In genomic region chr2:190943706-190944105, GRCh38 we compare ENCODE assay signal across 17 cellular contexts.
DNase-seq lines count a peak whose midpoint lies in the region; ATAC-seq, FAIRE-seq and TF ChIP-seq lines count a peak whose summit lies in the region.
"Had no signal": no experiment of that assay in that cellular context is flagged by ENCODE, and none has a peak within 500 bp of the region (broad histone marks: within the 10 kb centered on the region; RNA-seq: fewer than 3 reads in every experiment).

No MANE protein-coding gene starts in this region.

- ATAC-seq in A549, result 0 out of 6 replicates have a peak, but pooled peaks of 1 of the 2 experiments have one; percentile 3
- no peak for ATAC-seq in IMR-90 (ENCODE audit: low read depth)

- no peaks in the 10 kb centered on the region for H3K79me1 ChIP-seq in IMR-90 (ENCODE audit: low read depth in 1 of 2, low read length in 2 of 2)

- H3K27me3 ChIP-seq in IMR-90 (ENCODE audit: control insufficient read depth, insufficient read depth, low read length), result no peaks in the 10 kb centered on the region
- H3K27me3 ChIP-seq: BE2C had no signal

- H3K56ac ChIP-seq in IMR-90 (ENCODE audit: extremely low read depth, insufficient read depth, low read length), result no peak overlapping the region

- no peak overlapping the region for H3K4me2 ChIP-seq in A549
- no peak overlapping the region for H3K4me2 ChIP-seq in IMR-90 (ENCODE audit: low read depth, low read length)

- TF ChIP-seq POLR2A in A549 (IDR thresholded peaks at IDR 0.05; ENCODE audit: low read length) (no peak), GM12891 (IDR thresholded peaks at IDR 0.05; ENCODE audit: low read depth, low read length) (no peak), IMR-90 (IDR thresholded peaks at IDR 0.05; ENCODE audit: low read depth, low read length) (0 out of 2 replicates have a peak, but pooled peaks have one; percentile 14)

- H3K9me1 ChIP-seq in IMR-90 (ENCODE audit: insufficient read depth, low read length), result 0 out of 2 replicates have a peak, but pooled peaks cover 5% of the 10 kb centered on the region

- CTCF ChIA-PET in A549 (lab: Yijun Ruan, JAX) (no interaction called here), IMR-90 (lab: Yijun Ruan, JAX) (no interaction called here)

- H2AK5ac ChIP-seq in IMR-90 (ENCODE audit: low read depth, low read length), result no peak overlapping the region

- TF ChIP-seq RAD21 in A549 (conservative IDR thresholded peaks at IDR 0.05 in 1 of 2, IDR thresholded peaks at IDR 0.05 in 1 of 2) (no peak), IMR-90 (IDR thresholded peaks at IDR 0.05; ENCODE audit: low read length) (no peak)

- intact Hi-C loops in IMR-90 (cut with micrococcal nuclease), result no loop called here

- H4K20me1 ChIP-seq in IMR-90 (ENCODE audit: insufficient read depth, low read length), result peaks cover under 1% of the 10 kb centered on the region; the same call in 1 of the 2 replicates

- no peak overlapping the region for H3K18ac ChIP-seq in IMR-90 (ENCODE audit: low read depth, low read length)

- H4K8ac ChIP-seq in IMR-90 (ENCODE audit: low read depth in 2 of 2, low read length in 2 of 2), result no peak overlapping the region

- no peak overlapping the region for H2BK120ac ChIP-seq in IMR-90 (ENCODE audit: low read depth, low read length)

- H3K9ac ChIP-seq in IMR-90 (ENCODE audit: low read depth, low read length), result no peak overlapping the region

- dilution Hi-C loops in IMR-90 (cut with HindIII; ENCODE audit: low sequenced_read_pairs, unreplicated experiment), result no loop called here

- no peak for TF ChIP-seq CTCF in A549 (IDR thresholded peaks at IDR 0.05)
- no peak for TF ChIP-seq CTCF in IMR-90 (conservative IDR thresholded peaks at IDR 0.05; ENCODE audit: low read depth, low read length)

- H3K36me3 ChIP-seq in IMR-90 (ENCODE audit: control insufficient read depth, insufficient read depth, low read length), result no peaks in the 10 kb centered on the region
- H3K36me3 ChIP-seq: BE2C had no signal

- no peak overlapping the region for H4K5ac ChIP-seq in IMR-90 (ENCODE audit: low read depth, low read length)

- H2AFZ ChIP-seq in IMR-90 (replicated peaks; ENCODE audit: low read length, poor library complexity), result no peak overlapping the region

- no TSS peak for BruUV-seq in IMR-90 (replicated peaks; lab: Mats Ljungman, UMichigan)

- H2BK20ac ChIP-seq in IMR-90 (ENCODE audit: low read depth, low read length), result no peak overlapping the region

- in situ Hi-C loops in IMR-90 (cut with MboI; ENCODE audit: low sequenced_read_pairs), result no loop called here

- TF ChIP-seq EP300 in A549 (IDR thresholded peaks at IDR 0.05), result no peak

- H3K4me3 ChIP-seq in A549 (no peak overlapping the region), IMR-90 (ENCODE audit: insufficient read depth, low read depth, low read length) (no peak overlapping the region)

- H3K4me1 ChIP-seq in A549 (peaks cover 76% of the 10 kb centered on the region), IMR-90 (ENCODE audit: control insufficient read depth, insufficient read depth, low read length) (peaks cover 2% of the 10 kb centered on the region)

- no peak overlapping the region for H2AK9ac ChIP-seq in IMR-90 (replicated peaks; ENCODE audit: low read depth, low read length, poor library complexity)

- no peak overlapping the region for H2BK15ac ChIP-seq in IMR-90 (ENCODE audit: low read depth, low read length)

- no peak overlapping the region for H3K23ac ChIP-seq in IMR-90 (ENCODE audit: low read depth, low read length)

- no peak overlapping the region for H4K91ac ChIP-seq in IMR-90 (ENCODE audit: insufficient read depth, low read depth, low read length)

- no peak overlapping the region for H2BK5ac ChIP-seq in IMR-90 (ENCODE audit: low read depth, low read length, poor library complexity, severe bottlenecking)

- no peak overlapping the region for H3K4ac ChIP-seq in IMR-90 (ENCODE audit: low read depth, low read length)

- FAIRE-seq in A549 (lab: Jason Lieb, UNC), result no peak
- FAIRE-seq in GM12891 (lab: Jason Lieb, UNC), result peak; percentile 45
- FAIRE-seq: HepG2, HTR-8/SVneo had no signal

- DNase-seq in A549 (ENCODE audit: low read depth in 1 of 2, low spot score in 1 of 2) (no peak), GM12891 (ENCODE audit: insufficient read length, low spot score) (no peak), IMR-90 (no peak), kidney tubule cell (ENCODE audit: low spot score) (peak; percentile 50), NCI-H2029 (lab: John Stamatoyannopoulos, UW) (no peak), T-helper 1 cell (no peak)
- no peak for DNase-seq in stimulated activated CD4-positive, alpha-beta T cell treated with anti-CD3 and anti-CD28 coated beads, Interleukin-4, amount 100 ng/mL, for 4 hours
- no peak for DNase-seq in NK-92 treated with Interleukin-12 subunit alpha and Interleukin-12 subunit beta, amount 100 ng/mL, for 24 hours (lab: John Stamatoyannopoulos, UW)
- DNase-seq: BE2C; CD4-positive, alpha-beta memory T cell; COR-L47; DND-41; GDM1; H7 had no signal

- POLR2A ChIA-PET in A549 (lab: Yijun Ruan, JAX), result no interaction called here
- POLR2A ChIA-PET in IMR-90 (lab: Charles Lee; ENCODE audit: unreplicated experiment), result no interaction called here

- no peak overlapping the region for H3K14ac ChIP-seq in IMR-90 (replicated peaks; ENCODE audit: low read depth, low read length)

- no peaks in the 10 kb centered on the region for H3K9me3 ChIP-seq in A549
- no peaks in the 10 kb centered on the region for H3K9me3 ChIP-seq in IMR-90 (ENCODE audit: control insufficient read depth, insufficient read depth, low read length)
- H3K9me3 ChIP-seq: BE2C had no signal

- no peak overlapping the region for H3K27ac ChIP-seq in A549
- H3K27ac ChIP-seq in IMR-90 (ENCODE audit: insufficient read depth, low read length), result no peak overlapping the region
- H3K27ac ChIP-seq: C4-2B had no signal

- whole genome bisulfite sequencing in A549 (ENCODE audit: missing lambda C conversion rate), result 46% methylated on average over 2 of the region's 2 CpGs
- WGBS in IMR-90 (ENCODE audit: extremely low coverage in 2 of 2, insufficient read length in 1 of 2), 2 experiments, result no CpG with 5 or more reads among the region's 2 CpGs

TF ChIP-seq in A549, 52 proteins besides CTCF, POLR2A, EP300 and RAD21 (continues in another document):
- TF ChIP-seq KDM5A (IDR thresholded peaks at IDR 0.05) (no peak), PBX3 (IDR thresholded peaks at IDR 0.05) (no peak), CBX8 (IDR thresholded peaks at IDR 0.05) (no peak), ZC3H11A (IDR thresholded peaks at IDR 0.05) (no peak), NPAS2 (CRISPR knock-in tag; IDR thresholded peaks at IDR 0.05; ENCODE audit: borderline replicate concordance) (no peak), HOXB5 (CRISPR knock-in tag; IDR thresholded peaks at IDR 0.05) (no peak), MYC (IDR thresholded peaks at IDR 0.05; ENCODE audit: borderline replicate concordance, low read length) (no peak)

TF ChIP-seq in GM12891, 5 proteins besides CTCF, POLR2A, EP300 and RAD21:
- no peak for TF ChIP-seq PAX5 (IDR thresholded peaks at IDR 0.05; ENCODE audit: insufficient read depth, low read length, severe bottlenecking)
- TF ChIP-seq POLR2AphosphoS5 (IDR thresholded peaks at IDR 0.05; ENCODE audit: low read depth, low read length), result no peak
- TF ChIP-seq TAF1 (IDR thresholded peaks at IDR 0.05; ENCODE audit: low read depth, low read length), result no peak
- TF ChIP-seq POU2F2 (IDR thresholded peaks at IDR 0.05; ENCODE audit: low read depth, low read length), result no peak
- no peak for TF ChIP-seq SPI1 (IDR thresholded peaks at IDR 0.05; ENCODE audit: low read depth, low read length)

TF ChIP-seq in IMR-90, 13 proteins besides CTCF, POLR2A, EP300 and RAD21:
- TF ChIP-seq CEBPB (IDR thresholded peaks at IDR 0.05; ENCODE audit: low read depth, low read length) (no peak), BHLHE40 (IDR thresholded peaks at IDR 0.05; ENCODE audit: low read depth, low read length) (no peak), MAFK (IDR thresholded peaks at IDR 0.05; ENCODE audit: low read depth, low read length) (no peak), RFX5 (IDR thresholded peaks at IDR 0.05; ENCODE audit: low read depth, low read length) (no peak), FOS (IDR thresholded peaks at IDR 0.05; ENCODE audit: low read depth, low read length) (no peak), MXI1 (IDR thresholded peaks at IDR 0.05; ENCODE audit: borderline replicate concordance, low read depth, low read length) (no peak), NFE2L2 (IDR thresholded peaks at IDR 0.05; ENCODE audit: low read depth, low read length) (no peak), MAZ (IDR thresholded peaks at IDR 0.05; ENCODE audit: borderline replicate concordance, low read depth, low read length) (no peak), CHD1 (IDR thresholded peaks at IDR 0.05; ENCODE audit: low read depth, low read length) (no peak), SMC3 (IDR thresholded peaks at IDR 0.05; ENCODE audit: low read depth, low read length) (no peak), USF2 (IDR thresholded peaks at IDR 0.05; ENCODE audit: low read depth, low read length) (no peak), RCOR1 (IDR thresholded peaks at IDR 0.05; ENCODE audit: insufficient replicate concordance, low read length) (no peak), ELK1 (IDR thresholded peaks at IDR 0.05; ENCODE audit: borderline replicate concordance, low read depth, low read length) (no peak)
